In genomic region chr12:111414711-111415252, GRCh38 we compare ENCODE assay signal across 1 cellular context.
TF ChIP-seq lines count a peak whose summit lies in the region.

No MANE protein-coding gene starts in this region.

TF ChIP-seq in HepG2, 621 proteins besides CTCF, POLR2A, EP300 and RAD21:
- peak; percentile 98 for TF ChIP-seq ZNF768 (CRISPR knock-in tag; IDR thresholded peaks at IDR 0.05)
- no peak for TF ChIP-seq NR2C2 (CRISPR knock-in tag; IDR thresholded peaks at IDR 0.05; ENCODE audit: borderline replicate concordance)
- no peak for TF ChIP-seq ZNF850 (CRISPR knock-in tag; conservative IDR thresholded peaks at IDR 0.05)
- peak; percentile 31; the same call in 1 of the 2 replicates for TF ChIP-seq ZKSCAN1 (IDR thresholded peaks at IDR 0.05; ENCODE audit: low read length)
- TF ChIP-seq THAP9 (CRISPR knock-in tag; IDR thresholded peaks at IDR 0.05; ENCODE audit: borderline replicate concordance): 0 out of 2 replicates have a peak, but pooled peaks have one; percentile 15
TF ChIP-seq in HepG2: peak in this region for 3.
